Comparison of ENCODE assay signal across 9 cellular contexts in the genomic region with DNA sequence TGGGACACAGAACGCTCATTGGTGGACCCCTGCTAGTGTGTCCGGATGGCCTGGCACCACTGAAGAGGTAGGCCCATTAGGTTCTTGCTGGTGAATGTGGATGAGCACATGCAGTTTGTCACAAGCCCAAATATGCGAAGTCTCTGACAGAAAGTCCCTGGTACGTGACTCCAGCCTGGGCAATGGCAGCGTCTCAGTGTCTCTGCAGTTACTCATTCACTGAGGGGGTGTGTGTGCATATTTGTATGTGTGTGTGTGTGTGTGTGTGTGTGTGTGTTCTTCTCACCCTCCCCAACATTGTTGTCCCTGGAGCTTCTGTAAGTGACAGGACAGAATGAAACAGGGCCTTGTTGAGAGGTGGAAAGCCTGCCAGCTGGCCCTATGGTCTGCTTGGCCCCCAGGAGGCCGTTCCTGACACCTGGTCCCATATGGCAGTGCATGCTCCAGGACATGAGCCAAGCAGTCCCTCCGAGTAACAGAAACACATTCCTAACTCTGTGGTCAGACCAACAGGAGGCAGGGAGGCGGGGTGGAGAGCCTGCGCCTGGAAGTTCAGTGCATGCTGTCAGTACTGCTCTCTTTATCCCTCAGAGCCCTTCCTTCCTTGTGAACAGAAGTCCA.
DNase-seq lines count a peak whose midpoint lies in the region; ATAC-seq lines count a peak whose summit lies in the region.
"Had no signal": no experiment of that assay in that cellular context is flagged by ENCODE, and none has a peak within 500 bp of the region (broad histone marks: within the 10 kb centered on the region; RNA-seq: fewer than 3 reads in every experiment).

No MANE protein-coding gene starts in this region.

- H3K27ac Mint-ChIP-seq in activated naive CD8-positive, alpha-beta T cell treated with anti-CD3 and anti-CD28 coated beads, Interleukin-2, amount 50 U/mL, for 24 hours: no peak overlapping the region

- ATAC-seq in Right ventricle myocardium inferior: peak; percentile 98
- ATAC-seq in activated naive CD8-positive, alpha-beta T cell treated with anti-CD3 and anti-CD28 coated beads, Interleukin-2, amount 50 U/mL, for 24 hours: no peak

- H3K4me3 Mint-ChIP-seq in activated naive CD8-positive, alpha-beta T cell treated with anti-CD3 and anti-CD28 coated beads, Interleukin-2, amount 50 U/mL, for 24 hours: no peak overlapping the region

- peaks cover 2% of the 10 kb centered on the region for H3K27me3 Mint-ChIP-seq in activated naive CD8-positive, alpha-beta T cell treated with anti-CD3 and anti-CD28 coated beads, Interleukin-2, amount 50 U/mL, for 24 hours

- no peaks in the 10 kb centered on the region for H3K9me3 Mint-ChIP-seq in activated naive CD8-positive, alpha-beta T cell treated with anti-CD3 and anti-CD28 coated beads, Interleukin-2, amount 50 U/mL, for 24 hours

- no peaks in the 10 kb centered on the region for H3K4me1 Mint-ChIP-seq in activated naive CD8-positive, alpha-beta T cell treated with anti-CD3 and anti-CD28 coated beads, Interleukin-2, amount 50 U/mL, for 24 hours

- intact Hi-C loops in Right ventricle myocardium inferior (cut with DNase I): loop anchor here (2.0 to 5.0 kb wide), 5 partner anchors 57 to 233 kb away; partner anchors contain the start of genes HNRNPK and RMI1

- DNase-seq in HCEC 1CT: peak; percentile 98
- DNase-seq in SW 1271 (lab: John Stamatoyannopoulos, UW): peak; percentile 67 to 91
- DNase-seq in Right ventricle myocardium inferior (ENCODE audit: missing footprints): peak; percentile 91
- DNase-seq in skeletal muscle cell (ENCODE audit: low read depth): peak; percentile 97
- DNase-seq in activated T-cell treated with anti-CD3 and anti-CD28 coated beads, Interleukin-2, amount 50 U/mL, for 1 hour: no peak
- DNase-seq in NCI-H774 (lab: John Stamatoyannopoulos, UW): no peak
- DNase-seq in activated naive CD8-positive, alpha-beta T cell treated with anti-CD3 and anti-CD28 coated beads, Interleukin-2, amount 50 U/mL, for 24 hours: no peak
- no peak for DNase-seq in effector CD8-positive, alpha-beta T cell (lab: John Stamatoyannopoulos, UW)
- DNase-seq: T-helper 9 cell had no signal

- H3K4me3 ChIP-seq in skeletal muscle cell (ENCODE audit: low read depth, low read length): no peak overlapping the region

- H3K36me3 Mint-ChIP-seq in activated naive CD8-positive, alpha-beta T cell treated with anti-CD3 and anti-CD28 coated beads, Interleukin-2, amount 50 U/mL, for 24 hours (ENCODE audit: low read depth): no peaks in the 10 kb centered on the region

Comparison
In these comparisons a context has a peak if more than half of its experiments do, and no peak if none do; other contexts are left out.
1. DNase-seq: peak in HCEC 1CT (single experiment), SW 1271 (2 of 2), Right ventricle myocardium inferior (single experiment) and skeletal muscle cell (single experiment); none in activated T-cell treated with anti-CD3 and anti-CD28 coated beads, Interleukin-2, amount 50 U/mL, for 1 hour (single experiment), NCI-H774 (single experiment), activated naive CD8-positive, alpha-beta T cell treated with anti-CD3 and anti-CD28 coated beads, Interleukin-2, amount 50 U/mL, for 24 hours (single experiment) and effector CD8-positive, alpha-beta T cell (single experiment).